In the genomic region with DNA sequence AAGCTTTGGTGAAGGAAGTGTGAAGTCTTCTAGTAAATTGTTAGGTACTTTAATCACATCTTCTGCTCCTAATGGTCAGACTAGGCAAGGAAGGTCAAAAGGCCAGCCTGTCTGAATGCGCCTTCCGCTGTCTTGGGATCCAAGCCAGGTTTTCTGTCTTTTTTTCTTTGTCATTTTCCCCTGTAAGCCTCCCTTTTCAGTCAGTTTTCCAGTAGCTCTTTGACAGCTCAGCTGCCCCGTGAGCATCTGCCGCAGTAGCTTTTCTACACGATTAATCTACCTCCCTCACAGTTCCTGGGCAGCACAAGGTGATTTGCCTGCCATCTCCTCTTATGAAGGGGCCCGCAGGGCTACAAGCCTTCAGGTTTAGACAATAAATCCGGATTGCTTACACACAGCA, we compare ENCODE assay signal across 17 cellular contexts.
DNase-seq lines count a peak whose midpoint lies in the region; ATAC-seq, FAIRE-seq and TF ChIP-seq lines count a peak whose summit lies in the region.
"Had no signal": no experiment of that assay in that cellular context is flagged by ENCODE, and none has a peak within 500 bp of the region (broad histone marks: within the 10 kb centered on the region; RNA-seq: fewer than 3 reads in every experiment).

No MANE protein-coding gene starts in this region.

- dilution Hi-C loops in endothelial cell of umbilical vein (cut with MboI; ENCODE audit: extremely low pct_ligation_motif_present, low sequenced_read_pairs), result no loop called here

- CTCF ChIA-PET in endothelial cell of umbilical vein (lab: Charles Lee), result interaction anchor here (0.6 to 2.2 kb wide), 4 partner anchors 9 to 93 kb away, joined by 3 to 7 read pairs (median 6); no protein-coding TSS in a partner anchor

- TF ChIP-seq CTCF in endothelial cell of umbilical vein (IDR thresholded peaks at IDR 0.05; ENCODE audit: extremely low read depth in 1 of 2, insufficient read depth in 1 of 2, low read depth in 1 of 2, low read length in 2 of 2) (no peak), natural killer cell (IDR thresholded peaks at IDR 0.05) (no peak)

- FAIRE-seq in endothelial cell of umbilical vein (lab: Jason Lieb, UNC), result peak; percentile 56

- H3K4me3 Mint-ChIP-seq in natural killer cell, result no peak overlapping the region
- no peak overlapping the region for H3K4me3 Mint-ChIP-seq in activated T-helper 1 cell treated with anti-CD3 and anti-CD28 coated beads, Interleukin-12 subunit alpha, Interleukin-12 subunit beta, Interleukin-2, Interleukin-4 antibody, amounts not matched to agents 30 ng/mL and 10 ng/mL and 1 ng/mL, durations not matched to agents 14 hours and 24 hours and 36 hours
- H3K4me3 Mint-ChIP-seq: immature natural killer cell; T-helper 2 cell treated with Interferon-gamma antibody and Interleukin-4, amounts not matched to agents 5 μg/mL and 100 μg/mL, for 36 hours had no signal

- no peak overlapping the region for H3K9ac ChIP-seq in endothelial cell of umbilical vein (replicated peaks; ENCODE audit: extremely low read depth, insufficient read depth, low read length)

- H3K4me1 Mint-ChIP-seq in natural killer cell, result peaks cover 0 to 19% of the 10 kb centered on the region in 2 donors
- H3K4me1 Mint-ChIP-seq in activated T-helper 1 cell treated with anti-CD3 and anti-CD28 coated beads, Interleukin-12 subunit alpha, Interleukin-12 subunit beta, Interleukin-2, Interleukin-4 antibody, amounts not matched to agents 30 ng/mL and 10 ng/mL and 1 ng/mL, durations not matched to agents 14 hours and 24 hours and 36 hours (ENCODE audit: low read depth), result peaks cover 53% of the 10 kb centered on the region
- H3K4me1 Mint-ChIP-seq: immature natural killer cell had no signal

- no peaks in the 10 kb centered on the region for H3K9me3 Mint-ChIP-seq in natural killer cell
- peaks cover 9% of the 10 kb centered on the region for H3K9me3 Mint-ChIP-seq in activated T-helper 1 cell treated with anti-CD3 and anti-CD28 coated beads, Interleukin-12 subunit alpha, Interleukin-12 subunit beta, Interleukin-2, Interleukin-4 antibody, amounts not matched to agents 30 ng/mL and 10 ng/mL and 1 ng/mL, durations not matched to agents 14 hours and 24 hours and 36 hours
- H3K9me3 Mint-ChIP-seq: immature natural killer cell had no signal

- H3K9me3 ChIP-seq in endothelial cell of umbilical vein (replicated peaks; ENCODE audit: control insufficient read depth, insufficient read depth, low read length) (no peaks in the 10 kb centered on the region), neuron (ENCODE audit: low read length) (no peaks in the 10 kb centered on the region)
- H3K9me3 ChIP-seq: adrenal gland had no signal

- no peak for ATAC-seq in GM18907 (IDR thresholded peaks at IDR 0.05; ENCODE audit: unreplicated experiment)
- ATAC-seq in natural killer cell, result no peak
- ATAC-seq: Panc1 had no signal

- no peaks in the 10 kb centered on the region for H3K9me1 ChIP-seq in endothelial cell of umbilical vein (replicated peaks; ENCODE audit: control insufficient read depth, extremely low read depth, insufficient read depth, low read length)

- no peak overlapping the region for H2AFZ ChIP-seq in endothelial cell of umbilical vein (ENCODE audit: low read depth, low read length)
- H2AFZ ChIP-seq in neuron (ENCODE audit: low read depth, low read length), result peak overlapping the region; percentile 44

- H3K36me3 ChIP-seq in endothelial cell of umbilical vein (ENCODE audit: control insufficient read depth in 2 of 2, extremely low read depth in 1 of 2, insufficient read depth in 2 of 2, low read length in 2 of 2) (no peaks in the 10 kb centered on the region), neuron (ENCODE audit: insufficient read depth, low read length) (no peaks in the 10 kb centered on the region)
- H3K36me3 ChIP-seq: adrenal gland had no signal

- intact Hi-C loops in endothelial cell of umbilical vein (cut with micrococcal nuclease), result no loop called here
- intact Hi-C loops in natural killer cell (cut with micrococcal nuclease), result no loop called here
- intact Hi-C loops in activated T-helper 1 cell treated with anti-CD3 and anti-CD28 coated beads, Interleukin-12 subunit alpha, Interleukin-12 subunit beta, Interleukin-2, Interleukin-4 antibody, amounts not matched to agents 30 ng/mL and 10 ng/mL and 1 ng/mL, durations not matched to agents 14 hours and 24 hours and 36 hours (cut with micrococcal nuclease), result no loop called here

- H3K27me3 ChIP-seq in endothelial cell of umbilical vein (ENCODE audit: control insufficient read depth in 2 of 2, insufficient read depth in 2 of 2, low read length in 2 of 2) (no peaks in the 10 kb centered on the region), neuron (ENCODE audit: insufficient read depth, low read length) (no peaks in the 10 kb centered on the region)
- H3K27me3 ChIP-seq: adrenal gland had no signal

- no peak overlapping the region for H3K27ac Mint-ChIP-seq in natural killer cell
- H3K27ac Mint-ChIP-seq in activated T-helper 1 cell treated with anti-CD3 and anti-CD28 coated beads, Interleukin-12 subunit alpha, Interleukin-12 subunit beta, Interleukin-2, Interleukin-4 antibody, amounts not matched to agents 30 ng/mL and 10 ng/mL and 1 ng/mL, durations not matched to agents 14 hours and 24 hours and 36 hours, result no peak overlapping the region
- H3K27ac Mint-ChIP-seq: immature natural killer cell; progenitor cell of endocrine pancreas; T-helper 2 cell treated with Interferon-gamma antibody and Interleukin-4, amounts not matched to agents 5 μg/mL and 100 μg/mL, for 36 hours had no signal

- H3K4me1 ChIP-seq in endothelial cell of umbilical vein (ENCODE audit: control insufficient read depth, extremely low read depth, insufficient read depth, low read length) (no peaks in the 10 kb centered on the region), neuron (ENCODE audit: insufficient read depth, low read length) (peaks cover 7% of the 10 kb centered on the region)

- no peaks in the 10 kb centered on the region for H4K20me1 ChIP-seq in endothelial cell of umbilical vein (replicated peaks; ENCODE audit: control insufficient read depth, extremely low read depth, insufficient read depth, low read length)

- no TSS peak for BruUV-seq in endothelial cell of umbilical vein (replicated peaks; lab: Mats Ljungman, UMichigan)

- no peaks in the 10 kb centered on the region for H3K36me3 Mint-ChIP-seq in natural killer cell
- H3K36me3 Mint-ChIP-seq in activated T-helper 1 cell treated with anti-CD3 and anti-CD28 coated beads, Interleukin-12 subunit alpha, Interleukin-12 subunit beta, Interleukin-2, Interleukin-4 antibody, amounts not matched to agents 30 ng/mL and 10 ng/mL and 1 ng/mL, durations not matched to agents 14 hours and 24 hours and 36 hours (ENCODE audit: low read depth), result peaks cover 7% of the 10 kb centered on the region
- H3K36me3 Mint-ChIP-seq: immature natural killer cell had no signal

- POLR2A ChIA-PET in endothelial cell of umbilical vein (lab: Charles Lee), result interaction anchor here (0.5 kb wide), 1 partner anchor 861 kb away, joined by 7 read pairs; no protein-coding TSS in a partner anchor

- H3K4me3 ChIP-seq in endothelial cell of umbilical vein (replicated peaks in 1 of 3; ENCODE audit: insufficient read depth in 1 of 3, low read depth in 1 of 3, low read length in 3 of 3), result no peak overlapping the region
- no peak overlapping the region for H3K4me3 ChIP-seq in neuron (ENCODE audit: low read length)
- H3K4me3 ChIP-seq: adrenal gland, skin epidermis had no signal

- H3K79me2 ChIP-seq in endothelial cell of umbilical vein (ENCODE audit: control insufficient read depth, insufficient read depth, low read length), result no peaks in the 10 kb centered on the region

- no peak overlapping the region for H3K27ac ChIP-seq in endothelial cell of umbilical vein (ENCODE audit: insufficient read depth, low read depth, low read length)
- H3K27ac ChIP-seq: adrenal gland, skin epidermis had no signal

- H3K4me2 ChIP-seq in endothelial cell of umbilical vein (ENCODE audit: insufficient read depth, low read length), result no peak overlapping the region

- DNase-seq in MV-4-11 (lab: John Stamatoyannopoulos, UW) (peak; percentile 31), NCI-H446 treated with DMSO at 0.1 percent for 48 hours (lab: John Stamatoyannopoulos, UW) (peak; percentile 63), endothelial cell of umbilical vein (ENCODE audit: low read depth, low spot score) (peak; percentile 24), natural killer cell (no peak)
- DNase-seq in activated T-helper 1 cell treated with anti-CD3 and anti-CD28 coated beads, Interleukin-12 subunit alpha, Interleukin-12 subunit beta, Interleukin-2, Interleukin-4 antibody, amounts not matched to agents 30 ng/mL and 10 ng/mL and 1 ng/mL, durations not matched to agents 14 hours and 24 hours and 36 hours (ENCODE audit: low spot score), result no peak
- DNase-seq: adrenal gland; caudate nucleus; effector memory CD4-positive, alpha-beta T cell; immature natural killer cell; NCI-H187; stimulated activated CD4-positive, alpha-beta T cell treated with anti-CD3 and anti-CD28 coated beads, Interleukin-2, amount 100 ng/mL, for 48 hours had no signal

- no peak for TF ChIP-seq POLR2A in endothelial cell of umbilical vein (IDR thresholded peaks at IDR 0.05; ENCODE audit: low read depth, low read length)

- H3K27me3 Mint-ChIP-seq in natural killer cell (ENCODE audit: low read depth in 2 of 2), result peaks cover 0 to 5% of the 10 kb centered on the region in 2 donors
- H3K27me3 Mint-ChIP-seq in activated T-helper 1 cell treated with anti-CD3 and anti-CD28 coated beads, Interleukin-12 subunit alpha, Interleukin-12 subunit beta, Interleukin-2, Interleukin-4 antibody, amounts not matched to agents 30 ng/mL and 10 ng/mL and 1 ng/mL, durations not matched to agents 14 hours and 24 hours and 36 hours (ENCODE audit: insufficient read depth), result peaks cover under 1% of the 10 kb centered on the region

TF ChIP-seq in endothelial cell of umbilical vein, 7 proteins besides CTCF, POLR2A, EP300 and RAD21:
- TF ChIP-seq FOS (IDR thresholded peaks at IDR 0.05; ENCODE audit: borderline replicate concordance, insufficient read depth, low read length) (no peak), MYC (IDR thresholded peaks at IDR 0.05; ENCODE audit: low read depth, low read length) (no peak), POLR2AphosphoS5 (IDR thresholded peaks at IDR 0.05; ENCODE audit: insufficient read depth, low read depth, low read length) (no peak), GATA2 (IDR thresholded peaks at IDR 0.05; ENCODE audit: insufficient read depth, insufficient read length, low read depth, low read length) (no peak), JUN (IDR thresholded peaks at IDR 0.05; ENCODE audit: borderline replicate concordance, insufficient read depth, insufficient read length, low read depth) (no peak), EZH2 (IDR thresholded peaks at IDR 0.05; ENCODE audit: borderline replicate concordance, low read depth, low read length, severe bottlenecking) (no peak)
- TF ChIP-seq, protein P1, sequence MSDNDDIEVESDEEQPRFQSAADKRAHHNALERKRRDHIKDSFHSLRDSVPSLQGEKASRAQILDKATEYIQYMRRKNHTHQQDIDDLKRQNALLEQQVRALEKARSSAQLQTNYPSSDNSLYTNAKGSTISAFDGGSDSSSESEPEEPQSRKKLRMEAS (IDR thresholded peaks at IDR 0.05; ENCODE audit: insufficient read depth, insufficient read length), result no peak
TF ChIP-seq in endothelial cell of umbilical vein: peak in this region for 0.

Comparison
In these comparisons a context has a peak if more than half of its experiments do, and no peak if none do; other contexts are left out.
1. DNase-seq: peak in MV-4-11 (single experiment), NCI-H446 treated with DMSO at 0.1 percent for 48 hours (single experiment) and endothelial cell of umbilical vein (single experiment); none in natural killer cell (single experiment) and activated T-helper 1 cell treated with anti-CD3 and anti-CD28 coated beads, Interleukin-12 subunit alpha, Interleukin-12 subunit beta, Interleukin-2, Interleukin-4 antibody, amounts not matched to agents 30 ng/mL and 10 ng/mL and 1 ng/mL, durations not matched to agents 14 hours and 24 hours and 36 hours (single experiment).